In genomic region chr3:65347166-65347565, GRCh38 we compare ENCODE assay signal across 1 cellular context.
TF ChIP-seq lines count a peak whose summit lies in the region.

No MANE protein-coding gene starts in this region.

TF ChIP-seq in H1, 55 proteins besides CTCF, POLR2A, EP300 and RAD21 (continued from another document):
- TF ChIP-seq CHD7 (IDR thresholded peaks at IDR 0.05; ENCODE audit: insufficient replicate concordance, low read length) (no peak), TBP (IDR thresholded peaks at IDR 0.05; ENCODE audit: low read depth, low read length) (no peak), BACH1 (IDR thresholded peaks at IDR 0.05; ENCODE audit: low read length) (no peak)
